Comparison of ENCODE assay signal across 14 cellular contexts in genomic region chr1:10320336-10320735, GRCh38.
DNase-seq lines count a peak whose midpoint lies in the region; ATAC-seq and TF ChIP-seq lines count a peak whose summit lies in the region.
"Had no signal": no experiment of that assay in that cellular context is flagged by ENCODE, and none has a peak within 500 bp of the region (broad histone marks: within the 10 kb centered on the region; RNA-seq: fewer than 3 reads in every experiment).

No MANE protein-coding gene starts in this region.

- H3K4me3 Mint-ChIP-seq in GM23338 = no peak overlapping the region
- H3K4me3 Mint-ChIP-seq: CD14-positive monocyte; CD8-positive, alpha-beta T cell; H9 had no signal

- no peaks in the 10 kb centered on the region for H4K20me1 ChIP-seq in GM23338 (replicated peaks; ENCODE audit: insufficient read depth)

- H2AFZ ChIP-seq in GM23338 = no peak overlapping the region
- no peak overlapping the region for H2AFZ ChIP-seq in neuronal stem cell (ENCODE audit: low read length)

- peaks cover 21% of the 10 kb centered on the region for H3K4me1 ChIP-seq in GM23338 (ENCODE audit: insufficient read depth)
- peaks cover 13% of the 10 kb centered on the region for H3K4me1 ChIP-seq in iPS-18a (ENCODE audit: control insufficient read depth, low read depth, low read length)
- peaks cover 2 to 3% of the 10 kb centered on the region in 2 donors for H3K4me1 ChIP-seq in neuronal stem cell (ENCODE audit: control insufficient read depth in 2 of 2, insufficient read depth in 1 of 2, low read depth in 1 of 2, low read length in 2 of 2)
- H3K4me1 ChIP-seq: Caco-2 had no signal

- no peaks in the 10 kb centered on the region for H3K9me3 Mint-ChIP-seq in GM23338
- H3K9me3 Mint-ChIP-seq: CD14-positive monocyte; CD8-positive, alpha-beta T cell; H9 had no signal

- no peaks in the 10 kb centered on the region for H3K27me3 ChIP-seq in GM23338 (ENCODE audit: insufficient read depth)
- no peaks in the 10 kb centered on the region for H3K27me3 ChIP-seq in iPS-18a (ENCODE audit: control insufficient read depth, insufficient read depth, low read length)
- H3K27me3 ChIP-seq in neuronal stem cell (ENCODE audit: control insufficient read depth in 3 of 3, insufficient read depth in 3 of 3, low read depth in 1 of 3, low read length in 3 of 3) = no peaks in the 10 kb centered on the region

- no peak overlapping the region for H2AK5ac ChIP-seq in neuronal stem cell (ENCODE audit: low read depth, low read length)

- H3K9me3 ChIP-seq in iPS-18a (ENCODE audit: control insufficient read depth, low read depth, low read length) (no peaks in the 10 kb centered on the region), neuronal stem cell (replicated peaks in 1 of 2; ENCODE audit: control insufficient read depth in 2 of 2, insufficient read depth in 1 of 2, low read depth in 1 of 2, low read length in 2 of 2) (no peaks in the 10 kb centered on the region)
- H3K9me3 ChIP-seq: A549, Caco-2 had no signal

- ATAC-seq in GM23338 = no peak
- ATAC-seq in GM18502 (IDR thresholded peaks at IDR 0.05; ENCODE audit: poor library complexity, unreplicated experiment) = no peak
- ATAC-seq: A549; CD8-positive, alpha-beta T cell had no signal

- peaks cover 21% of the 10 kb centered on the region for H3K4me1 Mint-ChIP-seq in GM23338
- H3K4me1 Mint-ChIP-seq: CD14-positive monocyte had no signal

- DNase-seq in GM23338 (ENCODE audit: low spot score) (no peak), OCI-M1 (lab: John Stamatoyannopoulos, UW) (peak; percentile 19), neuronal stem cell (ENCODE audit: low spot score) (no peak), NCI-H146 (lab: John Stamatoyannopoulos, UW) (no peak), NCI-H2227 treated with DMSO at 0.1 percent for 48 hours (lab: John Stamatoyannopoulos, UW) (no peak)
- DNase-seq: Caco-2; CD8-positive, alpha-beta T cell; DND-41; GDM1; H9 had no signal

- no CpG with 5 or more reads among the region's 4 CpGs for WGBS in neuronal stem cell (ENCODE audit: extremely low coverage in 2 of 2, insufficient read length in 2 of 2, insufficient replicate concordance in 1 of 2), 2 donors

- H4K8ac ChIP-seq in neuronal stem cell (ENCODE audit: low read depth, low read length) = no peak overlapping the region

- H3K23ac ChIP-seq in neuronal stem cell (ENCODE audit: low read depth, low read length, poor library complexity) = no peak overlapping the region

- H2BK5ac ChIP-seq in neuronal stem cell (ENCODE audit: low read length) = no peak overlapping the region

- no peak overlapping the region for H3K4ac ChIP-seq in neuronal stem cell (ENCODE audit: low read length)

- H3K4me2 ChIP-seq in GM23338 (peak overlapping the region; percentile 64), neuronal stem cell (ENCODE audit: insufficient read depth, low read length, poor library complexity, severe bottlenecking) (no peak overlapping the region)
- H3K4me2 ChIP-seq: A549 had no signal

- no peaks in the 10 kb centered on the region for H3K79me1 ChIP-seq in neuronal stem cell (ENCODE audit: low read depth, low read length)

- peak overlapping the region; percentile 85 for H3K27ac ChIP-seq in GM23338 (ENCODE audit: low read depth)
- H3K27ac ChIP-seq in iPS-18a (ENCODE audit: low read length) = peak overlapping the region; percentile 47
- H3K27ac ChIP-seq in neuronal stem cell (replicated peaks; ENCODE audit: low read length) = peak overlapping the region; percentile 6
- H3K27ac ChIP-seq: A549 had no signal

- H3K36me3 ChIP-seq in GM23338 (ENCODE audit: insufficient read depth) = peaks cover 11% of the 10 kb centered on the region; the same call in 1 of the 2 replicates
- peaks cover 25% of the 10 kb centered on the region for H3K36me3 ChIP-seq in iPS-18a (ENCODE audit: control insufficient read depth, low read depth, low read length)
- peaks cover 10 to 72% of the 10 kb centered on the region in 2 donors for H3K36me3 ChIP-seq in neuronal stem cell (replicated peaks in 1 of 2; ENCODE audit: control insufficient read depth in 2 of 2, insufficient read depth in 2 of 2, low read length in 2 of 2)

- H3K79me2 ChIP-seq in GM23338 (replicated peaks; ENCODE audit: insufficient read depth) = no peaks in the 10 kb centered on the region

- peaks cover 2% of the 10 kb centered on the region for H3K27me3 Mint-ChIP-seq in GM23338 (ENCODE audit: insufficient read depth, low read depth, poor library complexity)

- H3K9me2 ChIP-seq in GM23338 (ENCODE audit: insufficient read depth) = no peaks in the 10 kb centered on the region

- H3K9ac ChIP-seq in iPS-18a (ENCODE audit: low read length) (no peak overlapping the region), neuronal stem cell (ENCODE audit: low read depth, low read length, poor library complexity) (no peak overlapping the region)

- H3K4me3 ChIP-seq in GM23338 = peak overlapping the region; percentile 5; the same call in 1 of the 2 replicates
- no peak overlapping the region for H3K4me3 ChIP-seq in iPS-18a (ENCODE audit: low read length)
- H3K4me3 ChIP-seq in neuronal stem cell (ENCODE audit: low read length in 2 of 2) = no peak overlapping the region
- H3K4me3 ChIP-seq: A549 had no signal

- peaks cover 14% of the 10 kb centered on the region for H3F3A ChIP-seq in GM23338 (replicated peaks; ENCODE audit: low read depth)

- H3K27ac Mint-ChIP-seq in GM23338 = peak overlapping the region; percentile 40
- H3K27ac Mint-ChIP-seq: CD14-positive monocyte; CD8-positive, alpha-beta T cell had no signal

- no peak overlapping the region for H3K14ac ChIP-seq in neuronal stem cell (ENCODE audit: low read length)

- H3K18ac ChIP-seq in neuronal stem cell (ENCODE audit: low read length) = no peak overlapping the region

- no peak overlapping the region for H2BK15ac ChIP-seq in neuronal stem cell (ENCODE audit: low read length)

- H2BK12ac ChIP-seq in neuronal stem cell (ENCODE audit: low read length) = no peak overlapping the region

- H3K36me3 Mint-ChIP-seq in GM23338 (ENCODE audit: low read depth) = peaks cover 3% of the 10 kb centered on the region; the same call in 1 of the 3 replicates

- TF ChIP-seq CTCF in GM23338 (conservative IDR thresholded peaks at IDR 0.05; ENCODE audit: low read depth in 2 of 2) = no peak

- H2BK120ac ChIP-seq in neuronal stem cell (ENCODE audit: low read depth, low read length) = no peak overlapping the region

- no peak overlapping the region for H4K91ac ChIP-seq in neuronal stem cell (ENCODE audit: low read depth, low read length, poor library complexity)

TF ChIP-seq in GM23338, 12 proteins besides CTCF, POLR2A, EP300 and RAD21 (continues in another document):
- no peak for TF ChIP-seq CREB1 (CRISPR knock-in tag; IDR thresholded peaks at IDR 0.05; ENCODE audit: low read depth)
- no peak for TF ChIP-seq POLR2AphosphoS5 (IDR thresholded peaks at IDR 0.05; ENCODE audit: low read depth)
- no peak for TF ChIP-seq EZH2phosphoT487 (IDR thresholded peaks at IDR 0.05; ENCODE audit: unreplicated experiment)
- TF ChIP-seq JUNB (IDR thresholded peaks at IDR 0.05; ENCODE audit: unreplicated experiment) = no peak
- no peak for TF ChIP-seq ETS1 (IDR thresholded peaks at IDR 0.05)
- no peak for TF ChIP-seq ZNF331 (CRISPR knock-in tag; IDR thresholded peaks at IDR 0.05; ENCODE audit: low read depth)
- no peak for TF ChIP-seq REST (IDR thresholded peaks at IDR 0.05; ENCODE audit: unreplicated experiment)
- TF ChIP-seq ZNF114 (CRISPR knock-in tag; IDR thresholded peaks at IDR 0.05) = no peak
- no peak for TF ChIP-seq EZH2 (IDR thresholded peaks at IDR 0.05; ENCODE audit: low read depth, unreplicated experiment)
- no peak for TF ChIP-seq NANOG (IDR thresholded peaks at IDR 0.05; ENCODE audit: borderline replicate concordance)

Comparison
In these comparisons a context has a peak if more than half of its experiments do, and no peak if none do; other contexts are left out.
1. H3K27ac ChIP-seq: peak in every context shown above with its lines; median percentile 85 in GM23338; 47 in iPS-18a; 6 in neuronal stem cell.